Comparison of ENCODE assay signal across 10 cellular contexts in the genomic region with DNA sequence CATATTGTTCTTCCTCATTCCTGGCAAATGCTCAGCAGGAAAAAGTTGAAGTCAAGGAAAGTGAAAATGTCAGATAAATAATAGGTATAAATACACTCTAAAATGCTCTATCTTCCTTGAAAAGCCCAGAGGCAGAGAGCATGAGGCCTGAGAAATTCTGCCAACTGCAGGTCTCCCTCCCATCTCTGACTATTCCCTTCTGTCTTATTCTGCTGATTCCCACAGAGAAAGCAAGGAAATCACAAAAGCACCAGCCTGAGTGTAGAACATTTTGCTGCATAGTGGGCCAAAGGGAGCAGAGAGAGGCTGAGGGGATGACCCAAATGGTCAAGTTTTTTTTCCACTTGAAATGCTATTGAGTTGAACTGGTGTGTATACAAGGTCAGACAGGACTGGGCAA. TPM values are rescaled to one million over a fixed set of nuclear protein-coding genes. Genes with fewer than 3 reads are reported as not detected.
"Had no signal": no experiment of that assay in that cellular context is flagged by ENCODE, and none has a peak within 500 bp of the region (broad histone marks: within the 10 kb centered on the region; RNA-seq: fewer than 3 reads in every experiment).

No MANE protein-coding gene starts in this region.

- H3K9me3 ChIP-seq: HAP-1 had no signal

- H3K9me3 Mint-ChIP-seq: HFFc6 had no signal

- H3K9ac ChIP-seq: GM23248 had no signal

- H3K27ac Mint-ChIP-seq: HFFc6, IgD-negative memory B cell had no signal

- DNase-seq: GM23248, GOT3, H7, HFFc6, KBM-7 had no signal

- H3K27ac ChIP-seq: GM23248, HL-60 had no signal

- H3K36me3 ChIP-seq: HAP-1 had no signal

- H3K4me1 ChIP-seq: HAP-1 had no signal

- H2AFZ ChIP-seq: GM23248 had no signal

- H3K4me1 Mint-ChIP-seq: IgD-negative memory B cell had no signal

- ATAC-seq: HCT116, HepG2 had no signal

- FAIRE-seq: HepG2 had no signal

- H3K36me3 Mint-ChIP-seq: IgD-negative memory B cell had no signal

- H3K4me3 Mint-ChIP-seq: HFFc6, IgD-negative memory B cell had no signal

- H3K4me3 ChIP-seq: GM23248, HAP-1 had no signal

RNA-seq across cellular contexts. Expression of a gene that starts 12.4 kb away (rescaled TPM):
- total RNA-seq: GM23248 had no signal
